Comparison of ENCODE assay signal across 20 cellular contexts in genomic region chr13:113350938-113351335, GRCh38. TPM values are rescaled to one million over a fixed set of nuclear protein-coding genes. Genes with fewer than 3 reads are reported as not detected.
"Had no signal": no experiment of that assay in that cellular context is flagged by ENCODE, and none has a peak within 500 bp of the region (broad histone marks: within the 10 kb centered on the region; RNA-seq: fewer than 3 reads in every experiment).

No MANE protein-coding gene starts in this region.

- H3K27ac Mint-ChIP-seq: IgD-negative memory B cell had no signal

- DNase-seq: Kasumi-1, MV-4-11, NCI-H1048, NCI-H1105, NCI-H1417 treated with DMSO at 0.1 percent for 48 hours, NCI-H146, NCI-H1694 treated with DMSO at 0.1 percent for 48 hours, NCI-H1930, NCI-H2081, NCI-H2107, NCI-H2227 treated with DMSO at 0.1 percent for 48 hours, NCI-H446 treated with DMSO at 0.1 percent for 48 hours, NCI-H510A treated with DMSO at 0.1 percent for 48 hours, NCI-H526 treated with DMSO at 0.1 percent for 48 hours, NCI-H774, PC-3 had no signal

- H3K4me3 Mint-ChIP-seq: IgD-negative memory B cell had no signal

- H3K4me1 Mint-ChIP-seq: IgD-negative memory B cell had no signal

- H3K4me2 ChIP-seq: KMS-11 had no signal

- H3K9ac ChIP-seq: KMS-11 had no signal

- H3K4me3 ChIP-seq: K562 had no signal

- ATAC-seq: K562, PC-3 had no signal

- H3K27ac ChIP-seq: KMS-11, RWPE1 had no signal

- FAIRE-seq: K562 had no signal

RNA-seq across cellular contexts. Expression of gene GRTP1, which starts 13.0 kb away (rescaled TPM):
- polyA plus RNA-seq: IgD-negative memory B cell had no signal
